ENCODE assay signal across 2 cellular contexts in the genomic region with DNA sequence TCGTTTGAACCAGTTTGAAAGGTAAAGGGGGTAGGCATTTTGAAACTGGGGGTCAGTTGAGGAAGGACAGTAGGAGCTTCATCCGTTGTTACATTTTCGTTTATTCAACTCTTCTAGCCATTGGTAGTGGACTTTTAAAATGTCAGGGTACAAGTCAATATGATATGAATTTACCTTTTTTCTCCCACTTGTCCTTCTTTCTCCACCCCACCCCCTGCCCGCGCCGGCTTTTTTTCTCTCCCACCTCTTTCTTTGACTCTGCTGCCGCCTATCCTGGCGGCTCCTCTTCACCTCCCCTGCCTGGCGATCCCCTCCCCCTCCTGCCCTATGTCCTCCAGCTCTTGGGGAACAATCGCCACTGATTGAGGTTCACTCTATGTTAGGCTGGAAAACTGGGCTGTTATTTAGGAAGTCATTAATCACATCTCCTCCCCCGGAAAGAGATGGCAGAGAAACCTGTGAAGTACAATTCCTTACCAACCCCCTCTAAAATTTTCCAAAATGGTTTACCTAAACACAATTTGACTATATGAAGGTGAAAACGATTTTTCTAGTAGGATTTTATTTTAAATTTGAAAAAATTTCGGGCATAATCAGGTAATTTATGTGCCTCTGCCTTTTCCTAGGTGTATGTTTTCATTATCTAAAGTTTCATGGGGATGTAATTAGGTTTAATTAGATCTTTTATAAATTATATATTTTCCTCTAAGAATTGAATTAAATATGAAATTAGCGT.
TF ChIP-seq lines count a peak whose summit lies in the region.

No MANE protein-coding gene starts in this region.

TF ChIP-seq in GM23338, 12 proteins besides CTCF, POLR2A, EP300 and RAD21 (continued from another document):
- TF ChIP-seq POLR2AphosphoS5 (IDR thresholded peaks at IDR 0.05; ENCODE audit: low read depth) (peak; percentile 66), EZH2 (IDR thresholded peaks at IDR 0.05; ENCODE audit: low read depth, unreplicated experiment) (no peak)

TF ChIP-seq in K562, 482 proteins besides CTCF, POLR2A, EP300 and RAD21 (continues in another document):
- TF ChIP-seq BRF2 (IDR thresholded peaks at IDR 0.05; ENCODE audit: borderline replicate concordance, insufficient read depth, insufficient read length) = no peak
- TF ChIP-seq ATF7 (IDR thresholded peaks at IDR 0.05) = peak; percentile 80
- TF ChIP-seq, protein P1, sequence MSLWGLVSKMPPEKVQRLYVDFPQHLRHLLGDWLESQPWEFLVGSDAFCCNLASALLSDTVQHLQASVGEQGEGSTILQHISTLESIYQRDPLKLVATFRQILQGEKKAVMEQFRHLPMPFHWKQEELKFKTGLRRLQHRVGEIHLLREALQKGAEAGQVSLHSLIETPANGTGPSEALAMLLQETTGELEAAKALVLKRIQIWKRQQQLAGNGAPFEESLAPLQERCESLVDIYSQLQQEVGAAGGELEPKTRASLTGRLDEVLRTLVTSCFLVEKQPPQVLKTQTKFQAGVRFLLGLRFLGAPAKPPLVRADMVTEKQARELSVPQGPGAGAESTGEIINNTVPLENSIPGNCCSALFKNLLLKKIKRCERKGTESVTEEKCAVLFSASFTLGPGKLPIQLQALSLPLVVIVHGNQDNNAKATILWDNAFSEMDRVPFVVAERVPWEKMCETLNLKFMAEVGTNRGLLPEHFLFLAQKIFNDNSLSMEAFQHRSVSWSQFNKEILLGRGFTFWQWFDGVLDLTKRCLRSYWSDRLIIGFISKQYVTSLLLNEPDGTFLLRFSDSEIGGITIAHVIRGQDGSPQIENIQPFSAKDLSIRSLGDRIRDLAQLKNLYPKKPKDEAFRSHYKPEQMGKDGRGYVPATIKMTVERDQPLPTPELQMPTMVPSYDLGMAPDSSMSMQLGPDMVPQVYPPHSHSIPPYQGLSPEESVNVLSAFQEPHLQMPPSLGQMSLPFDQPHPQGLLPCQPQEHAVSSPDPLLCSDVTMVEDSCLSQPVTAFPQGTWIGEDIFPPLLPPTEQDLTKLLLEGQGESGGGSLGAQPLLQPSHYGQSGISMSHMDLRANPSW (CRISPR knock-in tag; IDR thresholded peaks at IDR 0.05) = no peak
- no peak for TF ChIP-seq SAP30 (IDR thresholded peaks at IDR 0.05; ENCODE audit: borderline replicate concordance, insufficient read depth, low read depth, low read length, poor library complexity, severe bottlenecking)
- TF ChIP-seq, protein P2, sequence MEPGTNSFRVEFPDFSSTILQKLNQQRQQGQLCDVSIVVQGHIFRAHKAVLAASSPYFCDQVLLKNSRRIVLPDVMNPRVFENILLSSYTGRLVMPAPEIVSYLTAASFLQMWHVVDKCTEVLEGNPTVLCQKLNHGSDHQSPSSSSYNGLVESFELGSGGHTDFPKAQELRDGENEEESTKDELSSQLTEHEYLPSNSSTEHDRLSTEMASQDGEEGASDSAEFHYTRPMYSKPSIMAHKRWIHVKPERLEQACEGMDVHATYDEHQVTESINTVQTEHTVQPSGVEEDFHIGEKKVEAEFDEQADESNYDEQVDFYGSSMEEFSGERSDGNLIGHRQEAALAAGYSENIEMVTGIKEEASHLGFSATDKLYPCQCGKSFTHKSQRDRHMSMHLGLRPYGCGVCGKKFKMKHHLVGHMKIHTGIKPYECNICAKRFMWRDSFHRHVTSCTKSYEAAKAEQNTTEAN (CRISPR knock-in tag; IDR thresholded peaks at IDR 0.05) = no peak
- TF ChIP-seq KAT7 (CRISPR knock-in tag; IDR thresholded peaks at IDR 0.05; ENCODE audit: borderline replicate concordance) = no peak
- TF ChIP-seq, protein P3, sequence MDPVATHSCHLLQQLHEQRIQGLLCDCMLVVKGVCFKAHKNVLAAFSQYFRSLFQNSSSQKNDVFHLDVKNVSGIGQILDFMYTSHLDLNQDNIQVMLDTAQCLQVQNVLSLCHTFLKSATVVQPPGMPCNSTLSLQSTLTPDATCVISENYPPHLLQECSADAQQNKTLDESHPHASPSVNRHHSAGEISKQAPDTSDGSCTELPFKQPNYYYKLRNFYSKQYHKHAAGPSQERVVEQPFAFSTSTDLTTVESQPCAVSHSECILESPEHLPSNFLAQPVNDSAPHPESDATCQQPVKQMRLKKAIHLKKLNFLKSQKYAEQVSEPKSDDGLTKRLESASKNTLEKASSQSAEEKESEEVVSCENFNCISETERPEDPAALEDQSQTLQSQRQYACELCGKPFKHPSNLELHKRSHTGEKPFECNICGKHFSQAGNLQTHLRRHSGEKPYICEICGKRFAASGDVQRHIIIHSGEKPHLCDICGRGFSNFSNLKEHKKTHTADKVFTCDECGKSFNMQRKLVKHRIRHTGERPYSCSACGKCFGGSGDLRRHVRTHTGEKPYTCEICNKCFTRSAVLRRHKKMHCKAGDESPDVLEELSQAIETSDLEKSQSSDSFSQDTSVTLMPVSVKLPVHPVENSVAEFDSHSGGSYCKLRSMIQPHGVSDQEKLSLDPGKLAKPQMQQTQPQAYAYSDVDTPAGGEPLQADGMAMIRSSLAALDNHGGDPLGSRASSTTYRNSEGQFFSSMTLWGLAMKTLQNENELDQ (CRISPR knock-in tag; IDR thresholded peaks at IDR 0.05; ENCODE audit: borderline replicate concordance) = no peak
- TF ChIP-seq FOXP1 (CRISPR knock-in tag; IDR thresholded peaks at IDR 0.05) = no peak
- TF ChIP-seq, protein P4, sequence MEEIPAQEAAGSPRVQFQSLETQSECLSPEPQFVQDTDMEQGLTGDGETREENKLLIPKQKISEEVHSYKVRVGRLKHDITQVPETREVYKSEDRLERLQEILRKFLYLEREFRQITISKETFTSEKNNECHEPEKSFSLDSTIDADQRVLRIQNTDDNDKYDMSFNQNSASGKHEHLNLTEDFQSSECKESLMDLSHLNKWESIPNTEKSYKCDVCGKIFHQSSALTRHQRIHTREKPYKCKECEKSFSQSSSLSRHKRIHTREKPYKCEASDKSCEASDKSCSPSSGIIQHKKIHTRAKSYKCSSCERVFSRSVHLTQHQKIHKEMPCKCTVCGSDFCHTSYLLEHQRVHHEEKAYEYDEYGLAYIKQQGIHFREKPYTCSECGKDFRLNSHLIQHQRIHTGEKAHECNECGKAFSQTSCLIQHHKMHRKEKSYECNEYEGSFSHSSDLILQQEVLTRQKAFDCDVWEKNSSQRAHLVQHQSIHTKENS (CRISPR knock-in tag; IDR thresholded peaks at IDR 0.05) = no peak
- no peak for TF ChIP-seq NRF1 (conservative IDR thresholded peaks at IDR 0.05 in 1 of 2, IDR thresholded peaks at IDR 0.05 in 1 of 2)
- no peak for TF ChIP-seq KHSRP (IDR thresholded peaks at IDR 0.05)
- TF ChIP-seq TCF3 (CRISPR knock-in tag; IDR thresholded peaks at IDR 0.05) = 0 out of 2 replicates have a peak, but pooled peaks have one; percentile 26
- TF ChIP-seq FOXK1 (CRISPR knock-in tag; IDR thresholded peaks at IDR 0.05; ENCODE audit: borderline replicate concordance) = no peak
- no peak for TF ChIP-seq XRCC4 (IDR thresholded peaks at IDR 0.05; ENCODE audit: extremely low read depth, insufficient read depth, insufficient read length)
- no peak for TF ChIP-seq CREB3 (tag; conservative IDR thresholded peaks at IDR 0.05; ENCODE audit: low read depth)
- TF ChIP-seq RBM22 (IDR thresholded peaks at IDR 0.05; ENCODE audit: low read depth, low read length, poor library complexity, severe bottlenecking) = no peak
- no peak for TF ChIP-seq TCF7 (IDR thresholded peaks at IDR 0.05; ENCODE audit: borderline replicate concordance)
- TF ChIP-seq HMBOX1 (IDR thresholded peaks at IDR 0.05) = peak; percentile 77
- TF ChIP-seq TAF15 (IDR thresholded peaks at IDR 0.05; ENCODE audit: low read depth, low read length) = no peak
- TF ChIP-seq, protein P5, sequence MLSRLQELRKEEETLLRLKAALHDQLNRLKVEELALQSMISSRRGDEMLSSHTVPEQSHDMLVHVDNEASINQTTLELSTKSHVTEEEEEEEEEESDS (CRISPR knock-in tag; IDR thresholded peaks at IDR 0.05) = no peak
- TF ChIP-seq HDAC2 (IDR thresholded peaks at IDR 0.05) = peak; percentile 54; the same call in 1 of the 2 replicates
- TF ChIP-seq MXI1 (IDR thresholded peaks at IDR 0.05; ENCODE audit: low read depth, low read length) = no peak
- no peak for TF ChIP-seq GMEB1 (CRISPR knock-in tag; IDR thresholded peaks at IDR 0.05)
- TF ChIP-seq ZKSCAN3 (CRISPR knock-in tag; IDR thresholded peaks at IDR 0.05) = no peak
- no peak for TF ChIP-seq THAP12 (CRISPR knock-in tag; IDR thresholded peaks at IDR 0.05)
- TF ChIP-seq, protein P6, sequence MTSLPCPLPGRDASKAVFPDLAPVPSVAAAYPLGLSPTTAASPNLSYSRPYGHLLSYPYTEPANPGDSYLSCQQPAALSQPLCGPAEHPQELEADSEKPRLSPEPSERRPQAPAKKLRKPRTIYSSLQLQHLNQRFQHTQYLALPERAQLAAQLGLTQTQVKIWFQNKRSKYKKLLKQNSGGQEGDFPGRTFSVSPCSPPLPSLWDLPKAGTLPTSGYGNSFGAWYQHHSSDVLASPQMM (CRISPR knock-in tag; IDR thresholded peaks at IDR 0.05) = no peak
- no peak for TF ChIP-seq SNIP1 (IDR thresholded peaks at IDR 0.05; ENCODE audit: low read depth)
- TF ChIP-seq SMARCB1 (IDR thresholded peaks at IDR 0.05; ENCODE audit: insufficient read length, low read depth) = no peak
- TF ChIP-seq PATZ1 (CRISPR knock-in tag; IDR thresholded peaks at IDR 0.05; ENCODE audit: borderline replicate concordance) = no peak
- no peak for TF ChIP-seq TGIF2 (CRISPR knock-in tag; IDR thresholded peaks at IDR 0.05)
- TF ChIP-seq TBP (optimal IDR thresholded peaks at IDR 0.05; ENCODE audit: low read depth, low read length) = peak; percentile 53
